ENCODE assay signal across 8 cellular contexts in the genomic region with DNA sequence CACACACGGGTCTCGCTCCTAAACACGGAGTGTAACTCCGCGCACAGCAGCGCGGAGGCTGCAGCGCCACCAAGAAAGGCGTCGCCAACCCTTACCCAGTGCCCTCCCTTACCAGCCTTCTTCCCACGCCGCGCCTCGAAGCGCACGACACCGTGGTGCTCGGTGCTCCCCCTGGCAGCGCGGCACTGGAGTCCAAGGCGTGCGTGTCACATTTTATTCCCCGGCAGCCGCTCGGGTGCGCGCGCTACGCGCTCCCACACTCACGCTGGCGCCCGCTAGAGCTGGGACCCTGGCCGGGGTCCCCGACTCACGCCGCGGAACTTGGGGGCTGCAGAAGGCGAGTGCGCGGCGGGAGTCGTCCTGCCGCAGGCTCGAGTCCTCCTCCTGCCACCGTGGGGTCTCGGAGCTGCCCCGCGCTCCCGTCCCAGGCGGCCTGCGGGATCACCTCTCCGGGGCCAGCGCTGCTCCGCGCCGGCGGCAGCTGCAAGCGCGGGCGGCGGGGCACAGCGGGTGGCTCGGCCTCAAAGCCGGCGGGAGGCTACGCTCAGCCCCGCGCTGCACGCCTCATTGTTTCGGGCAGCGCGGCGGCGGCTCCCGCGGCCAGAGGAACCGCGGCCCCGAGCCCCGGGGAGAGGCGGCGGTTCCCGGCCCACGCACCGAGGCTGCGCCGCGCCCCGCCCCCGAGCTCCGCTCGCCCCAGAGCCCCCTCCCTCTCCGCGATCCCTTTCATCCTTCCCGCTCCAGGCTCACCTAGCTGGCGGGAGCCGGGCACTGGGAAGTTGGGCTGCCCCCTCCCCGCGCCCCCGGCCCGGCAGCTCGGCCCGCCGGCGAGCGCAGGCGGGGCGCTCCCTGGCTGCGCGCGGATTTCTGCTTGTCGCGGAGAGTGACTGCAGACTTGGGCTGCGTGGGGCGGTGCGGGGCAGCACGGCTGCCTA. TPM values are rescaled to one million over a fixed set of nuclear protein-coding genes. Genes with fewer than 3 reads are reported as not detected.
A peak's percentile ranks its signal among the peaks of the same experiment; 100 is the strongest.
DNase-seq lines count a peak whose midpoint lies in the region; ATAC-seq and TF ChIP-seq lines count a peak whose summit lies in the region.

Gene ST6GAL2 (minus strand): TSS at position 187 of the 935 bp plus-strand sequence. CDS start 42,190 bp downstream, outside the sequence.

- intact Hi-C loops in colonic mucosa (cut with DNase I) = no loop called here
- intact Hi-C loops in lower lobe of right lung (cut with DNase I) = no loop called here
- intact Hi-C loops in vagina (cut with DNase I) = no loop called here
- intact Hi-C loops in PC-9 (cut with micrococcal nuclease; ENCODE audit: unreplicated experiment) = no loop called here

- H3K9ac ChIP-seq in colonic mucosa (ENCODE audit: low read depth in 2 of 2, low read length in 2 of 2) = no peak within 1 kb of the TSS

- H3K4me2 ChIP-seq in PC-9 = no peak within 1 kb of the TSS

- ATAC-seq in lower lobe of right lung (peak; percentile 45 to 67), HG03159 (IDR thresholded peaks at IDR 0.05; ENCODE audit: unreplicated experiment) (no peak), GM19463 (IDR thresholded peaks at IDR 0.05; ENCODE audit: unreplicated experiment) (no peak)

- DNase-seq in activated gamma-delta T cell (lab: John Stamatoyannopoulos, UW) (peak; percentile 7), activated gamma-delta T cell treated with Interleukin-2 at 50 U/mL for 16 hours (no peak), colonic mucosa (peak; percentile 33), lower lobe of right lung (no peak), vagina (ENCODE audit: extremely low spot score in 2 of 2) (no peak), PC-9 (no peak)

- no peaks in the 10 kb centered on the region for H3K79me2 ChIP-seq in PC-9 (ENCODE audit: low read depth)

- H4K20me1 ChIP-seq in PC-9 (ENCODE audit: insufficient read depth) = no peaks in the 10 kb centered on the region

- H3K36me3 ChIP-seq in colonic mucosa (no peaks in the 10 kb centered on the region), lower lobe of right lung (no peaks in the 10 kb centered on the region), vagina (no peaks in the 10 kb centered on the region), PC-9 (ENCODE audit: low read depth) (no peaks in the 10 kb centered on the region)

- no peaks in the 10 kb centered on the region for H3K9me2 ChIP-seq in PC-9 (ENCODE audit: insufficient read depth)

- H3K9me3 ChIP-seq in colonic mucosa (no peaks in the 10 kb centered on the region), lower lobe of right lung (no peaks in the 10 kb centered on the region), vagina (no peaks in the 10 kb centered on the region), PC-9 (ENCODE audit: insufficient read depth, low read depth) (no peaks in the 10 kb centered on the region)

- TF ChIP-seq CTCF in colonic mucosa (IDR thresholded peaks at IDR 0.05) = no peak
- TF ChIP-seq CTCF in lower lobe of right lung (IDR thresholded peaks at IDR 0.05) = no peak
- no peak for TF ChIP-seq CTCF in vagina (IDR thresholded peaks at IDR 0.05)
- no peak for TF ChIP-seq CTCF in PC-9 (conservative IDR thresholded peaks at IDR 0.05)

- H3K4me3 ChIP-seq in colonic mucosa = peak within 1 kb of the TSS; percentile 40
- peak within 1 kb of the TSS; percentile 49 for H3K4me3 ChIP-seq in lower lobe of right lung
- peak within 1 kb of the TSS; percentile 50 for H3K4me3 ChIP-seq in vagina
- H3K4me3 ChIP-seq in PC-9 = no peak within 1 kb of the TSS

- POLR2A ChIA-PET in PC-9 (lab: Charles Lee; ENCODE audit: unreplicated experiment) = interaction anchor here (0.6 to 0.9 kb wide), 2 partner anchors 160 to 1011 kb away, joined by 3 to 4 read pairs; no protein-coding TSS in a partner anchor

- no peak within 1 kb of the TSS for H3K27ac ChIP-seq in colonic mucosa
- no peak within 1 kb of the TSS for H3K27ac ChIP-seq in lower lobe of right lung
- peak within 1 kb of the TSS; percentile 13 for H3K27ac ChIP-seq in vagina
- no peak within 1 kb of the TSS for H3K27ac ChIP-seq in PC-9

- TF ChIP-seq POLR2A in vagina (IDR thresholded peaks at IDR 0.05) = no peak

- H2AFZ ChIP-seq in PC-9 = no peak within 1 kb of the TSS

- BruUV-seq in PC-9 (replicated peaks; lab: Mats Ljungman, UMichigan) = no TSS peak

- CTCF ChIA-PET in PC-9 (lab: Charles Lee) = no interaction called here

- H3F3A ChIP-seq in PC-9 (ENCODE audit: insufficient read depth, low read depth) = no peaks in the 10 kb centered on the region

- H3K4me1 ChIP-seq in colonic mucosa (peaks cover 11% of the 10 kb centered on the region), lower lobe of right lung (peaks cover 11% of the 10 kb centered on the region), vagina (peaks cover 10% of the 10 kb centered on the region), PC-9 (replicated peaks; ENCODE audit: insufficient read depth) (no peaks in the 10 kb centered on the region)

- peaks cover 25% of the 10 kb centered on the region for H3K27me3 ChIP-seq in colonic mucosa
- H3K27me3 ChIP-seq in lower lobe of right lung (ENCODE audit: low read depth) = peaks cover 35% of the 10 kb centered on the region
- H3K27me3 ChIP-seq in vagina = no peaks in the 10 kb centered on the region
- no peaks in the 10 kb centered on the region for H3K27me3 ChIP-seq in PC-9 (ENCODE audit: insufficient read depth, low read depth)

RNA-seq across cellular contexts. Expression of gene ST6GAL2, which starts in this region (rescaled TPM):
- total RNA-seq in colonic mucosa (1 to 10 TPM; 1.7 to 2.5 TPM), lower lobe of right lung (0.92 TPM), vagina (2.9 TPM), PC-9 (2021) (not detected in 2 replicates)

Comparison
In these comparisons a context has a peak if more than half of its experiments do, and no peak if none do; other contexts are left out.
1. DNase-seq: peak in activated gamma-delta T cell (single experiment) and colonic mucosa (single experiment); none in activated gamma-delta T cell treated with Interleukin-2 at 50 U/mL for 16 hours (single experiment), lower lobe of right lung (single experiment), vagina (0 of 2) and PC-9 (0 of 2).
2. Peak in ATAC-seq and H3K4me3 ChIP-seq in lower lobe of right lung; RNA of the gene not detected or under 1 TPM.